8 cellular contexts compared by ENCODE assay signal in the genomic region with DNA sequence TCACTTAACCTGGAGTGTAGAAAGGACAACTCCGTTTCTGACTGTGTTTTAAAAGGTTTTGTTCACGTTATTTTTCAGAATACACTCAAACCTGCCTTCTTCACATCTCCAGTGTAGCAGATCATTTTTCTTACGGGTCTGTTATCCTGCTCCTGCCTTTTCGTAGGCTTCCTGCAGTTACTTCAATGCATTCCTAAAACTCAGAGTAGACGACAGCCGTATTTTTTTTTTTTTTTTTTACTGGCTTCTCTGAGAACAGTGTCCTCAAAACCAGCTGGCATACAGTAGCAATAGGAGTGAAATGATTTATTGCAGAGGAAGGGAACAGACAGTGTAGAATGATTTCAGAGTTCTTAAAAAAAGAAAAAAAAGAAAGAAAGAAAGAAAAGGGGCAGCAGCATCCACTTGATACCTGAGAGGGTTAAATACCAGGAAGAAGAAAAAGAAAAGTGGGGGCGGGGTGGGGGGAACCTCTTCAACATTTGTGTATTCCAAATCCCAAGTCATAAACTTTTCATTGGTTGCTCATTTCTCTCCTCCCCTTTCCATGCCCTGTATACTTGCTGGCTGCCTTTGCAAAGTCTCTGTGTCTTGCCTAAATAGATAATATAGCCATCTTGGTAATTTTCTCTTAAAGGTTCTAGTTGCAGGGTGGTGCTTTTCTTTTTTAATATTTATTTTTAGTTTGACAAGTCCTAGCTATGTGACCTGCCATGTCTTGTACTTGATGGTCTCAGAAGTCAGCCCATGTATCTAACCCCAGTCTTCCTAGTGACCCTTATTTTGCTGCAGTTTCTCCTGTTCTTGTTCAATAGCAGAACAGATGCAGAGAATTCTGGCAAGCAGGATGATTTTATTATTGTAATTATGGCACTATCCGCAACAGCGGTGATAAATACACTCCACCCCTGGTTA. TPM values are rescaled to one million over a fixed set of nuclear protein-coding genes. Genes with fewer than 3 reads are reported as not detected.
DNase-seq lines count a peak whose midpoint lies in the region; ATAC-seq and TF ChIP-seq lines count a peak whose summit lies in the region.

No MANE protein-coding gene starts in this region.

- DNase-seq in AG04449 (ENCODE audit: low read depth, low spot score) (no peak), LHCN-M2 (ENCODE audit: low read depth) (peak; percentile 75), dermis blood vessel endothelial cell (peak; percentile 65), midbrain (lab: John Stamatoyannopoulos, UW) (peak; percentile 10), Kasumi-1 (lab: John Stamatoyannopoulos, UW) (no peak), amniotic stem cell (lab: John Stamatoyannopoulos, UW) (no peak)
- DNase-seq in stimulated activated CD4-positive, alpha-beta T cell treated with anti-CD3 and anti-CD28 coated beads, Interleukin-2, amount 100 ng/mL, for 48 hours: no peak

- TF ChIP-seq CTCF in AG04449 (IDR thresholded peaks at IDR 0.05; ENCODE audit: insufficient read depth, low read length, missing control alignments): no peak

- CTCF ChIA-PET in AG04449 (lab: Yijun Ruan, JAX): interaction anchor here (1.0 to 5.2 kb wide), 8 partner anchors 9 to 1313 kb away, joined by 3 to 22 read pairs (median 4); no protein-coding TSS in a partner anchor

- H3K4me3 ChIP-seq in AG04449 (ENCODE audit: low read depth, low read length): peak overlapping the region; percentile 75

- ATAC-seq in HG03457 (IDR thresholded peaks at IDR 0.05; ENCODE audit: unreplicated experiment): no peak

- POLR2A ChIA-PET in AG04449 (lab: Yijun Ruan, JAX): interaction anchor here (0.7 to 2.5 kb wide), 4 partner anchors 17 to 358 kb away, joined by 4 to 5 read pairs (median 4); no protein-coding TSS in a partner anchor

RNA-seq across cellular contexts. Expression of gene TGFB2, which starts 2.8 kb away (rescaled TPM):
- total RNA-seq in LHCN-M2 (2014; rRNA removed): 5.1 and 7.7 TPM in 2 replicates
- polyA plus RNA-seq in LHCN-M2 (2012): 36.3 TPM
- total RNA-seq in dermis blood vessel endothelial cell: 36.2 and 38.6 TPM in 2 replicates

Comparison
In these comparisons a context has a peak if more than half of its experiments do, and no peak if none do; other contexts are left out.
1. DNase-seq: peak in LHCN-M2 (single experiment), dermis blood vessel endothelial cell (single experiment) and midbrain (single experiment); none in AG04449 (single experiment), stimulated activated CD4-positive, alpha-beta T cell treated with anti-CD3 and anti-CD28 coated beads, Interleukin-2, amount 100 ng/mL, for 48 hours (0 of 2), Kasumi-1 (0 of 2) and amniotic stem cell (single experiment).